27 cellular contexts compared by ENCODE assay signal in genomic region chr2:151869296-151869695, GRCh38.
"Had no signal": no experiment of that assay in that cellular context is flagged by ENCODE, and none has a peak within 500 bp of the region (broad histone marks: within the 10 kb centered on the region; RNA-seq: fewer than 3 reads in every experiment).

No MANE protein-coding gene starts in this region.

- H3K36me3 ChIP-seq: gastrocnemius medialis, stomach, thyroid gland, upper lobe of left lung, vagina had no signal

- DNase-seq: activated B cell treated with CpG ODN at 0.5 μM for 24 hours; activated CD4-positive, alpha-beta T cell treated with anti-CD3 and anti-CD28 coated beads for 36 hours; activated CD8-positive, alpha-beta memory T cell treated with anti-CD3 and anti-CD28 coated beads, Interleukin-2, amount 10 ng/mL, durations not matched to agents 7 days and 5 days; activated CD8-positive, alpha-beta T cell treated with anti-CD3 and anti-CD28 coated beads, Interleukin-2, amount 10 ng/mL, durations not matched to agents 7 days and 5 days; activated T-cell treated with anti-CD3 and anti-CD28 coated beads, Interleukin-2, amount 50 U/mL, for 48 hours; effector memory CD4-positive, alpha-beta T cell; erythroblast; gastrocnemius medialis; immature natural killer cell; kidney; left colon; mammary epithelial cell; naive thymus-derived CD4-positive, alpha-beta T cell; occipital lobe; right cardiac atrium; stimulated activated CD4-positive, alpha-beta T cell treated with anti-CD3 and anti-CD28 coated beads, Interleukin-15, amount 100 ng/mL, for 24 hours; stimulated activated CD4-positive, alpha-beta T cell treated with anti-CD3 and anti-CD28 coated beads, Interleukin-2, amount 100 ng/mL, for 24 hours; stimulated activated naive B cell treated with anti-CD40 and anti-IgM and Interleukin-4, amounts not matched to agents 10 μg/mL and 1 μg/mL and 100 μg/mL, for 72 hours; stomach; T-helper 2 cell; thyroid gland; upper lobe of left lung had no signal

- ATAC-seq: activated CD4-positive, alpha-beta T cell treated with anti-CD3 and anti-CD28 coated beads for 36 hours; activated CD8-positive, alpha-beta memory T cell treated with anti-CD3 and anti-CD28 coated beads, Interleukin-2, amount 10 ng/mL, durations not matched to agents 7 days and 5 days; activated CD8-positive, alpha-beta T cell treated with anti-CD3 and anti-CD28 coated beads, Interleukin-2, amount 10 ng/mL, durations not matched to agents 7 days and 5 days; activated naive CD4-positive, alpha-beta T cell treated with anti-CD3 and anti-CD28 coated beads, Interleukin-2, amount 50 U/mL, for 72 hours; gastrocnemius medialis; left colon; naive thymus-derived CD4-positive, alpha-beta T cell; right cardiac atrium; stimulated activated naive B cell treated with anti-CD40 and anti-IgM and Interleukin-4, amounts not matched to agents 10 μg/mL and 1 μg/mL and 100 μg/mL, for 72 hours had no signal

- FAIRE-seq: kidney had no signal

- H3K27me3 ChIP-seq: dorsolateral prefrontal cortex, gastrocnemius medialis, hepatocyte, stomach, thyroid gland, upper lobe of left lung, vagina had no signal

- H3K4me3 ChIP-seq: coronary artery, dorsolateral prefrontal cortex, gastrocnemius medialis, hepatocyte, stomach, thyroid gland, upper lobe of left lung, vagina had no signal
